In genomic region chr12:123767613-123768012, GRCh38 we compare ENCODE assay signal across 1 cellular context.
TF ChIP-seq lines count a peak whose summit lies in the region.

No MANE protein-coding gene starts in this region.

TF ChIP-seq in GM12878, 131 proteins besides CTCF, POLR2A, EP300 and RAD21 (continued from another document and continues in another):
- peak in 1 of 2 experiments; percentile 64; a peak in 2 of 4 replicates for TF ChIP-seq ETV6 (conservative IDR thresholded peaks at IDR 0.05 in 1 of 2, IDR thresholded peaks at IDR 0.05 in 1 of 2; ENCODE audit: borderline replicate concordance in 1 of 2, low read depth in 1 of 2)
- no peak for TF ChIP-seq USF2 (IDR thresholded peaks at IDR 0.05; ENCODE audit: borderline replicate concordance, low read depth, low read length)
- TF ChIP-seq KAT2A (conservative IDR thresholded peaks at IDR 0.05; ENCODE audit: control insufficient read depth, low read depth, low read length), result no peak
- no peak; the same call in 1 of the 2 replicates for TF ChIP-seq PKNOX1 (IDR thresholded peaks at IDR 0.05)
- peak; percentile 70 for TF ChIP-seq MTA2 (IDR thresholded peaks at IDR 0.05; ENCODE audit: low read depth)
- no peak for TF ChIP-seq EGR1 (IDR thresholded peaks at IDR 0.05; ENCODE audit: borderline replicate concordance in 1 of 2, low read depth in 2 of 2, low read length in 2 of 2)
- TF ChIP-seq ZBTB40 (IDR thresholded peaks at IDR 0.05; ENCODE audit: borderline replicate concordance), result peak; percentile 20; the same call in 1 of the 2 replicates
- TF ChIP-seq NFYA (IDR thresholded peaks at IDR 0.05; ENCODE audit: borderline replicate concordance, low read depth, low read length), result no peak
- TF ChIP-seq NBN (IDR thresholded peaks at IDR 0.05), result 0 out of 2 replicates have a peak, but pooled peaks have one; percentile 31
- TF ChIP-seq SUPT20H (IDR thresholded peaks at IDR 0.05; ENCODE audit: borderline replicate concordance, control insufficient read depth, low read depth, low read length), result no peak
- no peak for TF ChIP-seq E2F4 (IDR thresholded peaks at IDR 0.05; ENCODE audit: low read depth, low read length)
- no peak for TF ChIP-seq IRF5 (IDR thresholded peaks at IDR 0.05; ENCODE audit: borderline replicate concordance)
- peak; percentile 65 for TF ChIP-seq NFIC (IDR thresholded peaks at IDR 0.05; ENCODE audit: low read depth, low read length)
- TF ChIP-seq DPF2 (IDR thresholded peaks at IDR 0.05), result peak; percentile 29; the same call in 1 of the 2 replicates
- no peak for TF ChIP-seq ZNF207 (IDR thresholded peaks at IDR 0.05; ENCODE audit: borderline replicate concordance)
- no peak for TF ChIP-seq PBX3 (IDR thresholded peaks at IDR 0.05; ENCODE audit: insufficient replicate concordance, low read depth, low read length)
- no peak for TF ChIP-seq KDM1A (IDR thresholded peaks at IDR 0.05; ENCODE audit: borderline replicate concordance)
- no peak for TF ChIP-seq SREBF2 (IDR thresholded peaks at IDR 0.05; ENCODE audit: low read length)
- peak; percentile 82 for TF ChIP-seq BCL3 (IDR thresholded peaks at IDR 0.05; ENCODE audit: borderline replicate concordance, insufficient read depth, low read depth, low read length, poor library complexity, severe bottlenecking)
- TF ChIP-seq SRF (IDR thresholded peaks at IDR 0.05; ENCODE audit: low read depth in 2 of 2, low read length in 2 of 2), result no peak
- no peak for TF ChIP-seq RB1 (IDR thresholded peaks at IDR 0.05; ENCODE audit: borderline replicate concordance)
- TF ChIP-seq NFXL1 (IDR thresholded peaks at IDR 0.05; ENCODE audit: borderline replicate concordance), result no peak
- peak; percentile 55; the same call in 1 of the 2 replicates for TF ChIP-seq CREB1 (IDR thresholded peaks at IDR 0.05; ENCODE audit: low read depth)
- TF ChIP-seq ZBTB33 (IDR thresholded peaks at IDR 0.05), result no peak
- peak; percentile 82 for TF ChIP-seq SKIL (IDR thresholded peaks at IDR 0.05; ENCODE audit: low read depth, poor library complexity, severe bottlenecking)
- no peak for TF ChIP-seq HSF1 (IDR thresholded peaks at IDR 0.05; ENCODE audit: low read depth, low read length)
- TF ChIP-seq PML (IDR thresholded peaks at IDR 0.05; ENCODE audit: low read length), result no peak
- TF ChIP-seq SPI1 (IDR thresholded peaks at IDR 0.05; ENCODE audit: borderline replicate concordance, insufficient read depth, low read depth, low read length), result 0 out of 2 replicates have a peak, but pooled peaks have one; percentile 53
- peak; percentile 54; the same call in 1 of the 2 replicates for TF ChIP-seq TBL1XR1 (IDR thresholded peaks at IDR 0.05; ENCODE audit: low read depth, low read length)
- no peak for TF ChIP-seq TARDBP (IDR thresholded peaks at IDR 0.05; ENCODE audit: borderline replicate concordance)
- no peak for TF ChIP-seq SREBF1 (IDR thresholded peaks at IDR 0.05; ENCODE audit: low read length)
- no peak for TF ChIP-seq RBBP5 (conservative IDR thresholded peaks at IDR 0.05)
- TF ChIP-seq EED (IDR thresholded peaks at IDR 0.05; ENCODE audit: low read depth), result peak; percentile 73
- TF ChIP-seq BCL11A (IDR thresholded peaks at IDR 0.05; ENCODE audit: low read depth, low read length), result peak; percentile 76
- TF ChIP-seq ZNF592 (IDR thresholded peaks at IDR 0.05), result no peak
